In genomic region chr3:108090066-108090700, GRCh38 we compare ENCODE assay signal across 8 cellular contexts. TPM values are rescaled to one million over a fixed set of nuclear protein-coding genes. Genes with fewer than 3 reads are reported as not detected.
DNase-seq lines count a peak whose midpoint lies in the region; ATAC-seq lines count a peak whose summit lies in the region.

No MANE protein-coding gene starts in this region.

- POLR2A ChIA-PET in activated CD4-positive, alpha-beta memory T cell treated with anti-CD3 and anti-CD28 coated beads for 36 hours (lab: Charles Lee), result interaction anchor here (0.8 to 12.0 kb wide), 12 partner anchors 8 to 206 kb away, joined by 3 to 147 read pairs (median 4); partner anchors contain the start of gene HHLA2

- H3K9me3 Mint-ChIP-seq in activated CD4-positive, alpha-beta memory T cell treated with anti-CD3 and anti-CD28 coated beads for 36 hours, result peaks cover 2% of the 10 kb centered on the region
- H3K9me3 Mint-ChIP-seq in memory B cell, result no peaks in the 10 kb centered on the region

- peak; percentile 62 for DNase-seq in EL
- peak; percentile 42 for DNase-seq in HCEC 1CT
- peak; percentile 35 for DNase-seq in NCI-H2029 (lab: John Stamatoyannopoulos, UW)
- DNase-seq in activated CD4-positive, alpha-beta memory T cell treated with anti-CD3 and anti-CD28 coated beads for 36 hours, result peak; percentile 70
- DNase-seq in effector CD4-positive, alpha-beta T cell, result peak; percentile 58
- DNase-seq in memory B cell (ENCODE audit: low spot score in 2 of 2), result peak; percentile 43 to 54
- peak; percentile 28 to 46 (median 35) for DNase-seq in stimulated activated CD4-positive, alpha-beta T cell treated with anti-CD3 and anti-CD28 coated beads, TNF-alpha, amount 100 ng/mL, for 48 hours (ENCODE audit: low read depth in 3 of 3)
- DNase-seq in AG20443 (ENCODE audit: low spot score), result no peak

- ATAC-seq in memory B cell (ENCODE audit: low read depth), result peak; percentile 30

- peaks cover 9% of the 10 kb centered on the region for H3K36me3 Mint-ChIP-seq in activated CD4-positive, alpha-beta memory T cell treated with anti-CD3 and anti-CD28 coated beads for 36 hours
- no peaks in the 10 kb centered on the region for H3K36me3 Mint-ChIP-seq in memory B cell

- CTCF ChIA-PET in activated CD4-positive, alpha-beta memory T cell treated with anti-CD3 and anti-CD28 coated beads for 36 hours (lab: Charles Lee), result interaction anchor here (0.8 to 1.7 kb wide), 4 partner anchors 16 to 43 kb away, joined by 3 to 10 read pairs (median 4); no protein-coding TSS in a partner anchor

- H3K4me1 Mint-ChIP-seq in activated CD4-positive, alpha-beta memory T cell treated with anti-CD3 and anti-CD28 coated beads for 36 hours (ENCODE audit: low read depth), result peaks cover 30% of the 10 kb centered on the region
- peaks cover 28% of the 10 kb centered on the region for H3K4me1 Mint-ChIP-seq in memory B cell

- H3K4me3 Mint-ChIP-seq in activated CD4-positive, alpha-beta memory T cell treated with anti-CD3 and anti-CD28 coated beads for 36 hours, result peak overlapping the region; percentile 92
- H3K4me3 Mint-ChIP-seq in memory B cell, result peak overlapping the region; percentile 98

- intact Hi-C loops in activated CD4-positive, alpha-beta memory T cell treated with anti-CD3 and anti-CD28 coated beads for 36 hours (cut with micrococcal nuclease), result loop anchor here (2.0 to 5.0 kb wide), 2 partner anchors 567 to 732 kb away; partner anchors contain the start of genes BBX and TRAT1

- peak overlapping the region; percentile 95 for H3K27ac Mint-ChIP-seq in activated CD4-positive, alpha-beta memory T cell treated with anti-CD3 and anti-CD28 coated beads for 36 hours
- H3K27ac Mint-ChIP-seq in memory B cell, result peak overlapping the region; percentile 99

- H3K27me3 Mint-ChIP-seq in activated CD4-positive, alpha-beta memory T cell treated with anti-CD3 and anti-CD28 coated beads for 36 hours, result no peaks in the 10 kb centered on the region
- H3K27me3 Mint-ChIP-seq in memory B cell, result no peaks in the 10 kb centered on the region

RNA-seq across cellular contexts. Expression of gene CD47, which starts 0.6 kb away (rescaled TPM):
- total RNA-seq in activated CD4-positive, alpha-beta memory T cell treated with anti-CD3 and anti-CD28 coated beads for 36 hours, result 100 to 1,000 TPM; 122 to 124 TPM
